ENCODE assay signal across 15 cellular contexts in the genomic region with DNA sequence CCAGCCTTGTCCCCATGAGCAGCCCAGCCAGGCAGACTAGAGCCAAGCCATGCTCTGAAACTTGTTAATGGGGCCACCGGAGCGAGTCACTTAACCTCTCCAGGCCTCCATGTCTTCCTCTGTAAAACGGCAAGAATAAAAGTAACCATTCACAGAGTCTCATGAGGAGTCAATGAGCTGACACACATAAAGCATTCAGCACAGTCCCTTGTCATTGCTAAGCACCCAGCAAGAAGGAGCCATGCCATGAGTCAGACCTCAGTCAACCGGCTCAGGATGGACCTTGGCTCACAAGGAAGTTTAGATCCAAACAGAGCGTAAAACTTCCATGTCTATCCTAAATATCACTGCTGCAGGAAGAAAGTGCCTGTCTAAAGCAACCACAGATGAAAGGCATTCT. TPM values are rescaled to one million over a fixed set of nuclear protein-coding genes. Genes with fewer than 3 reads are reported as not detected.
DNase-seq lines count a peak whose midpoint lies in the region; ATAC-seq and TF ChIP-seq lines count a peak whose summit lies in the region.
"Had no signal": no experiment of that assay in that cellular context is flagged by ENCODE, and none has a peak within 500 bp of the region (broad histone marks: within the 10 kb centered on the region; RNA-seq: fewer than 3 reads in every experiment).

No MANE protein-coding gene starts in this region.

- H3K4me3 ChIP-seq in PC-3 (ENCODE audit: low read length) (no peak overlapping the region), epithelial cell of proximal tubule (ENCODE audit: low read depth, low read length) (no peak overlapping the region), coronary artery (no peak overlapping the region)
- H3K4me3 ChIP-seq: lower lobe of right lung, right lobe of liver, upper lobe of right lung had no signal

- no peak overlapping the region for H3K4me2 ChIP-seq in PC-3 (ENCODE audit: low read length)

- H3K9me3 ChIP-seq in PC-3 (ENCODE audit: low read length): no peaks in the 10 kb centered on the region
- H3K9me3 ChIP-seq: lower lobe of right lung, right lobe of liver, upper lobe of right lung had no signal

- H2AFZ ChIP-seq in PC-3 (ENCODE audit: low read length): no peak overlapping the region

- H3K36me3 Mint-ChIP-seq in mesothelial cell of epicardium: peaks cover 49% of the 10 kb centered on the region

- H3K4me1 ChIP-seq in PC-3 (ENCODE audit: insufficient read depth, low read length): peaks cover 12% of the 10 kb centered on the region; the same call in 1 of the 2 replicates
- H3K4me1 ChIP-seq: lower lobe of right lung, right lobe of liver, upper lobe of right lung had no signal

- H3K4me1 Mint-ChIP-seq in mesothelial cell of epicardium: no peaks in the 10 kb centered on the region
- H3K4me1 Mint-ChIP-seq: nephron progenitor cell had no signal

- POLR2A ChIA-PET in PC-3 (lab: Charles Lee; ENCODE audit: unreplicated experiment): no interaction called here

- no peaks in the 10 kb centered on the region for H3K9me2 ChIP-seq in PC-3 (replicated peaks; ENCODE audit: low read length)

- no peak overlapping the region for H3K27ac Mint-ChIP-seq in mesothelial cell of epicardium
- H3K27ac Mint-ChIP-seq: nephron progenitor cell had no signal

- H3K79me2 ChIP-seq in PC-3 (ENCODE audit: low read length): no peaks in the 10 kb centered on the region

- ATAC-seq in PC-3 (peak; percentile 83), GM21529 (IDR thresholded peaks at IDR 0.05; ENCODE audit: unreplicated experiment) (no peak)
- ATAC-seq: lower lobe of right lung, right lobe of liver, upper lobe of right lung had no signal

- CTCF ChIA-PET in PC-3 (lab: Charles Lee): no interaction called here

- TF ChIP-seq CTCF in PC-3 (conservative IDR thresholded peaks at IDR 0.05; ENCODE audit: low read depth, low read length): no peak
- no peak for TF ChIP-seq CTCF in epithelial cell of proximal tubule (conservative IDR thresholded peaks at IDR 0.05; ENCODE audit: low read depth, low read length)
- no peak for TF ChIP-seq CTCF in mesothelial cell of epicardium (IDR thresholded peaks at IDR 0.05; ENCODE audit: unreplicated experiment)
- TF ChIP-seq CTCF in coronary artery (IDR thresholded peaks at IDR 0.05): no peak

- H3K36me3 ChIP-seq in PC-3 (ENCODE audit: low read depth, low read length): peaks cover 94% of the 10 kb centered on the region

- intact Hi-C loops in PC-3 (cut with micrococcal nuclease): no loop called here

- H3K9ac ChIP-seq in PC-3 (ENCODE audit: low read length): no peak overlapping the region

- peak; percentile 86 for DNase-seq in EH (ENCODE audit: low read depth)
- peak; percentile 67 for DNase-seq in PC-3
- DNase-seq in epithelial cell of proximal tubule (ENCODE audit: low read depth): peak; percentile 94
- peak; percentile 92 for DNase-seq in renal cortical epithelial cell (ENCODE audit: low read depth)
- no peak for DNase-seq in mesothelial cell of epicardium (ENCODE audit: low spot score in 2 of 2, unreplicated experiment in 2 of 2)
- DNase-seq in coronary artery (ENCODE audit: low spot score): no peak
- DNase-seq: activated CD8-positive, alpha-beta memory T cell treated with anti-CD3 and anti-CD28 coated beads, Interleukin-2, amount 50 U/mL, for 48 hours; lower lobe of right lung; NCI-H1105; nephron progenitor cell; right lobe of liver; upper lobe of right lung had no signal

- no peaks in the 10 kb centered on the region for H3F3A ChIP-seq in PC-3 (ENCODE audit: low read length, unreplicated experiment)

- H3K9me3 Mint-ChIP-seq in mesothelial cell of epicardium: no peaks in the 10 kb centered on the region
- H3K9me3 Mint-ChIP-seq: IgD-negative memory B cell, nephron progenitor cell had no signal

- no peaks in the 10 kb centered on the region for H3K27me3 Mint-ChIP-seq in mesothelial cell of epicardium (ENCODE audit: low read depth)
- H3K27me3 Mint-ChIP-seq: IgD-negative memory B cell had no signal

- H3K27ac ChIP-seq in PC-3 (ENCODE audit: low read length) (peak overlapping the region; percentile 51), coronary artery (no peak overlapping the region)
- H3K27ac ChIP-seq: lower lobe of right lung, right lobe of liver, upper lobe of right lung, VCaP had no signal

- H3K4me3 Mint-ChIP-seq in mesothelial cell of epicardium: no peak overlapping the region
- H3K4me3 Mint-ChIP-seq: IgD-negative memory B cell, nephron progenitor cell had no signal

- no peaks in the 10 kb centered on the region for H3K27me3 ChIP-seq in PC-3 (ENCODE audit: low read length)
- H3K27me3 ChIP-seq: right lobe of liver, upper lobe of right lung had no signal

- BruUV-seq in PC-3 (replicated peaks; lab: Mats Ljungman, UMichigan): no TSS peak

- 0 out of 2 replicates have a peak, but pooled peaks cover 4% of the 10 kb centered on the region for H4K20me1 ChIP-seq in PC-3 (ENCODE audit: low read length)

RNA-seq across cellular contexts. Expression of gene FICD, which starts 10.6 kb away (rescaled TPM):
- total RNA-seq in PC-3 (2014; rRNA removed) (6.4 and 18.5 TPM in 2 replicates), epithelial cell of proximal tubule (3.2 and 3.3 TPM in 2 replicates), renal cortical epithelial cell (6.4 and 7.8 TPM in 2 replicates), mesothelial cell of epicardium (2.8 to 3.6 TPM (median 2.9 TPM) in 3 replicates)

RNA-seq across cellular contexts. Expression of gene SART3, which starts 35.3 kb away (rescaled TPM):
- 148 and 165 TPM in 2 replicates for total RNA-seq in PC-3 (2014; rRNA removed)
- 43.4 and 68.0 TPM in 2 replicates for total RNA-seq in epithelial cell of proximal tubule
- total RNA-seq in renal cortical epithelial cell: 33.3 and 53.7 TPM in 2 replicates
- total RNA-seq in mesothelial cell of epicardium: 77.7 to 82.5 TPM (median 77.7 TPM) in 3 replicates

RNA-seq across cellular contexts. Expression of gene ISCU, which starts 36.7 kb away (rescaled TPM):
- total RNA-seq in PC-3 (2014; rRNA removed) (120 and 181 TPM in 2 replicates), epithelial cell of proximal tubule (87.5 and 128 TPM in 2 replicates), renal cortical epithelial cell (101 and 149 TPM in 2 replicates), mesothelial cell of epicardium (64.9 to 66.0 TPM (median 65.8 TPM) in 3 replicates)

Comparison
In these comparisons a context has a peak if more than half of its experiments do, and no peak if none do; other contexts are left out.
1. DNase-seq: peak in EH (single experiment), PC-3 (single experiment), epithelial cell of proximal tubule (single experiment) and renal cortical epithelial cell (single experiment); none in mesothelial cell of epicardium (0 of 2) and coronary artery (single experiment).